ENCODE assay signal across 8 cellular contexts in the genomic region with DNA sequence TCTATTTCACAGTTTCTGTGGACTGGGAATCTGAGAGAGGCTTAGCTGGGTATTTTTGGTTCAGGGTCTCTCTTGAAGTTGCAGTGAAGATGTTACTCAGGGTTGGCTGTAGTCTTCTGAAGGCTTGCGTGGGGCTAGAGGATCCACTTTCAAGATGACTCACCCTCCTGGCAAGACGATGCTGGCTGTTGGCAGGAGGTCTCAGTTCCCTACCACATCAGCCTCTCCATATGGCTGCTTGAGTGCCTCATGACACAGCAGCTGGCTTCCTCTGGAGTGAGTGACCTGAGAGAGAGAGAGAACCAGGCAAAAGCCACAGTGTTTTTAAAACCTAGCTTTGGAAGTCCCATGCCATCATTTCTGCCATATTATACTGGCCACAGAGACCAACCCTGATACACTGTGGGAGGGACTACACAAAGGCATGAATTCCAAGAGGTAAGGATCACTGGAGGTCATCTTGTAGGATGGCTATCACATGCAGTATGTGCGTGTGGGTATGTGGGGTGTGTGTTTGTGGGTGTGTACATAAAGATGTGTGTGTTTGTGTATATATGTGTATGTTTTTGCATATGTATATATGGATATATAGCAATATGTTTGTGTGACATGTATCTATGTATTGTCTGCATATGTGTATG. TPM values are rescaled to one million over a fixed set of nuclear protein-coding genes. Genes with fewer than 3 reads are reported as not detected.
DNase-seq lines count a peak whose midpoint lies in the region; ATAC-seq and TF ChIP-seq lines count a peak whose summit lies in the region.

No MANE protein-coding gene starts in this region.

- no peaks in the 10 kb centered on the region for H3K9me3 ChIP-seq in upper lobe of right lung
- no peaks in the 10 kb centered on the region for H3K9me3 ChIP-seq in ovary

- intact Hi-C loops in upper lobe of right lung (cut with DNase I) (no loop called here), ovary (cut with DNase I) (no loop called here)

- H3K4me3 ChIP-seq in AG09309 (ENCODE audit: control insufficient read depth, low read depth, low read length) (no peak overlapping the region), upper lobe of right lung (no peak overlapping the region), ovary (no peak overlapping the region)

- H3K36me3 ChIP-seq in upper lobe of right lung, result no peaks in the 10 kb centered on the region
- no peaks in the 10 kb centered on the region for H3K36me3 ChIP-seq in ovary

- H3K27ac ChIP-seq in upper lobe of right lung (no peak overlapping the region), ovary (no peak overlapping the region)

- TF ChIP-seq POLR2A in ovary (IDR thresholded peaks at IDR 0.05), result no peak

- TF ChIP-seq CTCF in AG09309 (IDR thresholded peaks at IDR 0.05; ENCODE audit: control insufficient read depth, insufficient read depth, low read depth, low read length, missing control alignments), result no peak
- TF ChIP-seq CTCF in upper lobe of right lung (IDR thresholded peaks at IDR 0.05), result no peak
- TF ChIP-seq CTCF in ovary (IDR thresholded peaks at IDR 0.05), result no peak

- WGBS in ovary, 3 donors, result 24 to 31% (median 29%) methylated on average over 3 of the region's 3 CpGs

- peak; percentile 91 for ATAC-seq in GM19351 (IDR thresholded peaks at IDR 0.05; ENCODE audit: unreplicated experiment)
- ATAC-seq in HG03342 (IDR thresholded peaks at IDR 0.05; ENCODE audit: unreplicated experiment), result peak; percentile 87
- ATAC-seq in upper lobe of right lung, result peak; percentile 68
- no peak for ATAC-seq in GM18873 (IDR thresholded peaks at IDR 0.05; ENCODE audit: low FRiP score, unreplicated experiment)

- no peak for TF ChIP-seq EP300 in ovary (IDR thresholded peaks at IDR 0.05)

- H3K4me1 ChIP-seq in upper lobe of right lung, result peaks cover 10% of the 10 kb centered on the region
- H3K4me1 ChIP-seq in ovary (ENCODE audit: insufficient read depth), result no peaks in the 10 kb centered on the region

- peak; percentile 92 for DNase-seq in AG09309 (ENCODE audit: low read depth)
- DNase-seq in RKO (ENCODE audit: low spot score), result peak; percentile 42
- DNase-seq in glomerular visceral epithelial cell (ENCODE audit: extremely low spot score), result peak; percentile 86
- DNase-seq in upper lobe of right lung, result no peak
- no peak for DNase-seq in ovary

- H3K27me3 ChIP-seq in upper lobe of right lung (peaks cover 17% of the 10 kb centered on the region), ovary (no peaks in the 10 kb centered on the region)

RNA-seq across cellular contexts. Expression of a gene that starts 25.1 kb away (rescaled TPM):
- total RNA-seq in upper lobe of right lung (69.9 TPM), ovary (10 to 100 TPM; 34.7 to 72.9 (median 66.4) TPM)
- 10 to 100 TPM; 23.4 to 54.2 TPM for polyA plus RNA-seq in ovary

RNA-seq across cellular contexts. Expression of a gene that starts 30.1 kb away (rescaled TPM):
- total RNA-seq in upper lobe of right lung, result not detected
- total RNA-seq in ovary, result not detected
- not detected for polyA plus RNA-seq in ovary

RNA-seq across cellular contexts. Expression of a gene that starts 53.4 kb away (rescaled TPM):
- total RNA-seq in upper lobe of right lung (not detected), ovary (1 to 10 TPM in 3 of 7 donors, under 1 TPM in 3, not detected in 1; 0.12 to 2.3 (median 0.82) TPM)
- 1 to 10 TPM in 1 of 2 donors, under 1 TPM in 1; 0.08 to 1.3 TPM for polyA plus RNA-seq in ovary

RNA-seq across cellular contexts. Expression of a gene that starts 55.5 kb away (rescaled TPM):
- total RNA-seq in upper lobe of right lung (59.4 TPM), ovary (1,000 to 10,000 TPM in 1 of 7 donors, 100 to 1,000 TPM in 4, 10 to 100 TPM in 2; 86.5 to 1,061 (median 184) TPM)
- 100 to 1,000 TPM; 149 to 642 TPM for polyA plus RNA-seq in ovary

Comparison
In these comparisons a context has a peak if more than half of its experiments do, and no peak if none do; other contexts are left out.
1. DNase-seq: peak in AG09309 (single experiment), RKO (single experiment) and glomerular visceral epithelial cell (single experiment); none in upper lobe of right lung (single experiment) and ovary (0 of 5).